Comparison of ENCODE assay signal across 2 cellular contexts in the genomic region with DNA sequence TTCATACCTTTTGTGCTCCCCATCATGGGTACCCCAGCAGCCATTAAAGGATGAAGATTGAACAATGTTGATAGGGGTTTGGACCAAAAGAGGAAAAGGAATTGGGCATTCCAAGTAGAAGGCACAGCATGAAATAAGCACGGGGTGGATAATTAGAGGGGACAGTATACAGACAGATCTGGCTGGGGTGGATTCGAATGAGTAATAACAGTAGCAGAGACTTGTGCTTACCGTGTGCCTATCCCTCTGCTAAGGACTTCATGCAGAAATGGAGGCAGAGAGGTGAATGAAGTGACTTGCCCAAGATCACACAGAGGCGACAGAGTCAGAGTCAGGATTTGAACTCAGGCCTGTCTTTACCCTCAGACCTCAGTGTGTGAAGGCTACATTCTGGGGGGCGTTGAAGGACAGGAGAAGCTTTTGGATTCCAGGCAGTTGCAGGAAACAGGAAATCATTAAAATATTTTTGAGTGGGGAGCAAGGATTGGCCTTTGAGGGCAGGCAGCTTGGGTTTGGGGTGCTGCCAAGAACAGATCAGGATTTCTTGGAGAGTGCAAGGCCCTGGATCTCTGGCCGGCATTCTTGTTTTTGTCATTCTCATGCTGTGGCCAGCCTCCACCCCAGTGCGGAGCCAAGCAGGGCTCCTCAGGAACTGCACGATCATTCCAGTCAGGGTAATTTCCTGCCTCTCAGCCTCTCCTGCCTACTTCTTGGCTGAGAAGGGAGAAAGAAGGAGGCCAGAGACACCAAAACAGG.
TF ChIP-seq lines count a peak whose summit lies in the region.

No MANE protein-coding gene starts in this region.

TF ChIP-seq in liver, 16 proteins besides CTCF, POLR2A, EP300 and RAD21:
- peak; percentile 87 for TF ChIP-seq NR2F2 (IDR thresholded peaks at IDR 0.05)
- TF ChIP-seq TAF1 (conservative IDR thresholded peaks at IDR 0.05), result no peak
- peak; percentile 8 to 42 for TF ChIP-seq RXRA (IDR thresholded peaks at IDR 0.05)
- TF ChIP-seq GABPA (IDR thresholded peaks at IDR 0.05 in 1 of 2, conservative IDR thresholded peaks at IDR 0.05 in 1 of 2), result peak; percentile 18 to 37
TF ChIP-seq in liver: peak in this region for 3.

TF ChIP-seq in HepG2, 621 proteins besides CTCF, POLR2A, EP300 and RAD21:
- TF ChIP-seq, protein P1, sequence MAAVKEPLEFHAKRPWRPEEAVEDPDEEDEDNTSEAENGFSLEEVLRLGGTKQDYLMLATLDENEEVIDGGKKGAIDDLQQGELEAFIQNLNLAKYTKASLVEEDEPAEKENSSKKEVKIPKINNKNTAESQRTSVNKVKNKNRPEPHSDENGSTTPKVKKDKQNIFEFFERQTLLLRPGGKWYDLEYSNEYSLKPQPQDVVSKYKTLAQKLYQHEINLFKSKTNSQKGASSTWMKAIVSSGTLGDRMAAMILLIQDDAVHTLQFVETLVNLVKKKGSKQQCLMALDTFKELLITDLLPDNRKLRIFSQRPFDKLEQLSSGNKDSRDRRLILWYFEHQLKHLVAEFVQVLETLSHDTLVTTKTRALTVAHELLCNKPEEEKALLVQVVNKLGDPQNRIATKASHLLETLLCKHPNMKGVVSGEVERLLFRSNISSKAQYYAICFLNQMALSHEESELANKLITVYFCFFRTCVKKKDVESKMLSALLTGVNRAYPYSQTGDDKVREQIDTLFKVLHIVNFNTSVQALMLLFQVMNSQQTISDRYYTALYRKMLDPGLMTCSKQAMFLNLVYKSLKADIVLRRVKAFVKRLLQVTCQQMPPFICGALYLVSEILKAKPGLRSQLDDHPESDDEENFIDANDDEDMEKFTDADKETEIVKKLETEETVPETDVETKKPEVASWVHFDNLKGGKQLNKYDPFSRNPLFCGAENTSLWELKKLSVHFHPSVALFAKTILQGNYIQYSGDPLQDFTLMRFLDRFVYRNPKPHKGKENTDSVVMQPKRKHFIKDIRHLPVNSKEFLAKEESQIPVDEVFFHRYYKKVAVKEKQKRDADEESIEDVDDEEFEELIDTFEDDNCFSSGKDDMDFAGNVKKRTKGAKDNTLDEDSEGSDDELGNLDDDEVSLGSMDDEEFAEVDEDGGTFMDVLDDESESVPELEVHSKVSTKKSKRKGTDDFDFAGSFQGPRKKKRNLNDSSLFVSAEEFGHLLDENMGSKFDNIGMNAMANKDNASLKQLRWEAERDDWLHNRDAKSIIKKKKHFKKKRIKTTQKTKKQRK (IDR thresholded peaks at IDR 0.05; ENCODE audit: low read length), result no peak
- no peak for TF ChIP-seq IRF2 (CRISPR knock-in tag; IDR thresholded peaks at IDR 0.05)
- TF ChIP-seq GZF1 (CRISPR knock-in tag; IDR thresholded peaks at IDR 0.05), result no peak
- TF ChIP-seq ZNF512 (CRISPR knock-in tag; IDR thresholded peaks at IDR 0.05), result no peak
- no peak for TF ChIP-seq GTF3A (CRISPR knock-in tag; conservative IDR thresholded peaks at IDR 0.05)
- TF ChIP-seq SMAD1 (CRISPR knock-in tag; IDR thresholded peaks at IDR 0.05; ENCODE audit: borderline replicate concordance, low read depth), result no peak
- TF ChIP-seq MXD3 (CRISPR knock-in tag; IDR thresholded peaks at IDR 0.05), result no peak
- TF ChIP-seq ESRRA (CRISPR knock-in tag; IDR thresholded peaks at IDR 0.05; ENCODE audit: low read depth), result no peak
- no peak for TF ChIP-seq ZNF10 (CRISPR knock-in tag; IDR thresholded peaks at IDR 0.05; ENCODE audit: borderline replicate concordance, low read depth)
- no peak for TF ChIP-seq FIP1L1 (IDR thresholded peaks at IDR 0.05; ENCODE audit: borderline replicate concordance, insufficient read depth, low read depth, low read length)
- TF ChIP-seq, protein P2, sequence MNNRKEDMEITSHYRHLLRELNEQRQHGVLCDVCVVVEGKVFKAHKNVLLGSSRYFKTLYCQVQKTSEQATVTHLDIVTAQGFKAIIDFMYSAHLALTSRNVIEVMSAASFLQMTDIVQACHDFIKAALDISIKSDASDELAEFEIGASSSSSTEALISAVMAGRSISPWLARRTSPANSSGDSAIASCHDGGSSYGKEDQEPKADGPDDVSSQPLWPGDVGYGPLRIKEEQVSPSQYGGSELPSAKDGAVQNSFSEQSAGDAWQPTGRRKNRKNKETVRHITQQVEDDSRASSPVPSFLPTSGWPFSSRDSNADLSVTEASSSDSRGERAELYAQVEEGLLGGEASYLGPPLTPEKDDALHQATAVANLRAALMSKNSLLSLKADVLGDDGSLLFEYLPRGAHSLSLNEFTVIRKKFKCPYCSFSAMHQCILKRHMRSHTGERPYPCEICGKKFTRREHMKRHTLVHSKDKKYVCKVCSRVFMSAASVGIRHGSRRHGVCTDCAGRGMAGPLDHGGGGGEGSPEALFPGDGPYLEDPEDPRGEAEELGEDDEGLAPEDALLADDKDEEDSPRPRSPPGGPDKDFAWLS (CRISPR knock-in tag; IDR thresholded peaks at IDR 0.05; ENCODE audit: borderline replicate concordance), result no peak
